Comparison of ENCODE assay signal across 17 cellular contexts in genomic region chr7:90842430-90842788, GRCh38.
"Had no signal": no experiment of that assay in that cellular context is flagged by ENCODE, and none has a peak within 500 bp of the region (broad histone marks: within the 10 kb centered on the region; RNA-seq: fewer than 3 reads in every experiment).

No MANE protein-coding gene starts in this region.

- H3K9me3 ChIP-seq: neutrophil had no signal

- H3K36me3 ChIP-seq: brain microvascular endothelial cell, neutrophil had no signal

- H3K4me3 Mint-ChIP-seq: activated CD4-positive, alpha-beta memory T cell treated with anti-CD3 and anti-CD28 coated beads for 36 hours; activated naive CD8-positive, alpha-beta T cell treated with anti-CD3 and anti-CD28 coated beads for 36 hours; endodermal cell; naive thymus-derived CD4-positive, alpha-beta T cell had no signal

- H3K36me3 Mint-ChIP-seq: activated CD4-positive, alpha-beta memory T cell treated with anti-CD3 and anti-CD28 coated beads for 36 hours had no signal

- H3K27me3 ChIP-seq: brain microvascular endothelial cell, neutrophil had no signal

- H3K27ac ChIP-seq: brain microvascular endothelial cell, neutrophil had no signal

- DNase-seq: activated CD4-positive, alpha-beta memory T cell treated with anti-CD3 and anti-CD28 coated beads for 36 hours; activated gamma-delta T cell; activated naive CD8-positive, alpha-beta T cell treated with anti-CD3 and anti-CD28 coated beads for 36 hours; activated T-cell treated with anti-CD3 and anti-CD28 coated beads, Interleukin-2, amount 50 U/mL, for 48 hours; brain microvascular endothelial cell; dermis blood vessel endothelial cell; endodermal cell; hypothalamus; kidney glomerular epithelial cell; midbrain; naive thymus-derived CD4-positive, alpha-beta T cell; right cardiac atrium; stimulated activated naive CD4-positive, alpha-beta T cell treated with Interleukin-2 at 50 U/mL for 16 hours; T-helper 9 cell; trophoblast cell had no signal

- H3K27me3 Mint-ChIP-seq: activated CD4-positive, alpha-beta memory T cell treated with anti-CD3 and anti-CD28 coated beads for 36 hours; activated naive CD8-positive, alpha-beta T cell treated with anti-CD3 and anti-CD28 coated beads for 36 hours; naive thymus-derived CD4-positive, alpha-beta T cell had no signal

- H3K4me3 ChIP-seq: smooth muscle cell had no signal

- H3K4me2 ChIP-seq: smooth muscle cell had no signal

- H3K27ac Mint-ChIP-seq: activated CD4-positive, alpha-beta memory T cell treated with anti-CD3 and anti-CD28 coated beads for 36 hours; activated naive CD8-positive, alpha-beta T cell treated with anti-CD3 and anti-CD28 coated beads for 36 hours; endodermal cell; naive thymus-derived CD4-positive, alpha-beta T cell had no signal

- ATAC-seq: naive thymus-derived CD4-positive, alpha-beta T cell; right cardiac atrium had no signal

- H3K4me1 Mint-ChIP-seq: activated naive CD8-positive, alpha-beta T cell treated with anti-CD3 and anti-CD28 coated beads for 36 hours; endodermal cell; naive thymus-derived CD4-positive, alpha-beta T cell had no signal
